Comparison of ENCODE assay signal across 31 cellular contexts in the genomic region with DNA sequence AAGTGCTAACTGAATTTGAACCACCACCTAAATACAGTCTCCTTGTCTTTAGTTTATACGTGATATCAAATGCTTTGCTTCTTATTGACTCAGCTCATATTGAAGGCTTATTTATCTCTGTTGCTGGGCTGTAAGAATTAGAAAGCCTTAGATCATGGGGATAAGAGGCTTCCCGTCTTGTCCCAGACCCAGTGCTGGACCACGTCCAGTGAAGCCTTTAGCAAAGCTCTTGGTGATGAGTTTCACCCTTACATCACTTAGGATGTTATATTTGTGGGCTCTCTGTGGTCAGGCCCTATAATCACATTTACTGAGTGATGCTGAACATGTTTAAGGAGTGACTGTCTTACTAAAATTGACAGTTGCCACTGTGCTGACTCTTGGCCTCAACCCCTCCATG. TPM values are rescaled to one million over a fixed set of nuclear protein-coding genes. Genes with fewer than 3 reads are reported as not detected.
A peak's percentile ranks its signal among the peaks of the same experiment; 100 is the strongest.
DNase-seq lines count a peak whose midpoint lies in the region; TF ChIP-seq lines count a peak whose summit lies in the region.
"Had no signal": no experiment of that assay in that cellular context is flagged by ENCODE, and none has a peak within 500 bp of the region (broad histone marks: within the 10 kb centered on the region; RNA-seq: fewer than 3 reads in every experiment).

No MANE protein-coding gene starts in this region.

- H3K4me1 ChIP-seq in mammary epithelial cell (ENCODE audit: insufficient read depth, low read length) (no peaks in the 10 kb centered on the region), skeletal muscle satellite cell (ENCODE audit: control insufficient read depth, insufficient read depth, low read length) (peaks cover 26% of the 10 kb centered on the region), Caco-2 (no peaks in the 10 kb centered on the region)
- H3K4me1 ChIP-seq: BE2C had no signal

- H3K27me3 ChIP-seq in mammary epithelial cell (ENCODE audit: insufficient read depth, low read length) (no peaks in the 10 kb centered on the region), skeletal muscle satellite cell (ENCODE audit: control insufficient read depth, insufficient read depth, low read length) (no peaks in the 10 kb centered on the region), Caco-2 (replicated peaks; ENCODE audit: control insufficient read depth, insufficient read depth, low read length) (0 out of 2 replicates have a peak, but pooled peaks cover 1% of the 10 kb centered on the region)
- H3K27me3 ChIP-seq: BE2C had no signal

- intact Hi-C loops in mammary epithelial cell (cut with micrococcal nuclease) (loop anchor here (10.0 kb wide), 1 partner anchor 54 kb away; no protein-coding TSS in a partner anchor), MCF 10A (cut with micrococcal nuclease) (no loop called here), Caco-2 (cut with micrococcal nuclease; ENCODE audit: unreplicated experiment) (no loop called here)

- H3K27ac Mint-ChIP-seq in MCF 10A (ENCODE audit: low read depth, unreplicated experiment), result no peak overlapping the region
- no peak overlapping the region for H3K27ac Mint-ChIP-seq in Caco-2 (ENCODE audit: unreplicated experiment)
- H3K27ac Mint-ChIP-seq: activated naive CD8-positive, alpha-beta T cell treated with anti-CD3 and anti-CD28 coated beads, Interleukin-2, amount 10 ng/mL, durations not matched to agents 7 days and 5 days; H9; IgD-negative memory B cell; naive thymus-derived CD4-positive, alpha-beta T cell; WTC11 had no signal

- H3K4me1 Mint-ChIP-seq in MCF 10A (ENCODE audit: insufficient read depth, unreplicated experiment) (peaks cover 6% of the 10 kb centered on the region), Caco-2 (ENCODE audit: low read depth, unreplicated experiment) (no peaks in the 10 kb centered on the region)
- H3K4me1 Mint-ChIP-seq: activated naive CD8-positive, alpha-beta T cell treated with anti-CD3 and anti-CD28 coated beads, Interleukin-2, amount 10 ng/mL, durations not matched to agents 7 days and 5 days; IgD-negative memory B cell; naive thymus-derived CD4-positive, alpha-beta T cell had no signal

- no peak overlapping the region for H3K9ac ChIP-seq in mammary epithelial cell (ENCODE audit: insufficient read depth, low read length)
- no peak overlapping the region for H3K9ac ChIP-seq in skeletal muscle satellite cell (ENCODE audit: low read depth, low read length)

- H3K36me3 ChIP-seq in mammary epithelial cell (ENCODE audit: insufficient read depth, low read length), result no peaks in the 10 kb centered on the region
- H3K36me3 ChIP-seq in skeletal muscle satellite cell (ENCODE audit: insufficient read depth, low read length), result no peaks in the 10 kb centered on the region
- H3K36me3 ChIP-seq in Caco-2 (ENCODE audit: control insufficient read depth, insufficient read depth, low read length), result no peaks in the 10 kb centered on the region
- H3K36me3 ChIP-seq: BE2C had no signal

- no peak for TF ChIP-seq CTCF in mammary epithelial cell (conservative IDR thresholded peaks at IDR 0.05 in 1 of 2, IDR thresholded peaks at IDR 0.05 in 1 of 2; ENCODE audit: extremely low read depth in 1 of 2, insufficient read depth in 1 of 2, low read depth in 1 of 2, low read length in 2 of 2)
- no peak for TF ChIP-seq CTCF in MCF 10A (IDR thresholded peaks at IDR 0.05; ENCODE audit: unreplicated experiment)
- no peak for TF ChIP-seq CTCF in Caco-2 (IDR thresholded peaks at IDR 0.05; ENCODE audit: insufficient read depth in 1 of 2, low read depth in 1 of 2, low read length in 1 of 2, severe bottlenecking in 1 of 2, unreplicated experiment in 1 of 2)

- H3K27me3 Mint-ChIP-seq in MCF 10A (ENCODE audit: insufficient read depth, unreplicated experiment) (peaks cover 10% of the 10 kb centered on the region), Caco-2 (ENCODE audit: insufficient read depth, unreplicated experiment) (peaks cover 6% of the 10 kb centered on the region)

- in situ Hi-C loops in mammary epithelial cell (cut with MboI; ENCODE audit: low sequenced_read_pairs in 2 of 2), result loop anchor here in 1 of 2 donors (25.0 kb wide), 1 partner anchor 304 kb away; no protein-coding TSS in a partner anchor

- CTCF ChIA-PET in mammary epithelial cell (lab: Charles Lee; ENCODE audit: low non-redundant PET) (no interaction called here), MCF 10A (lab: Yijun Ruan, JAX) (interaction anchor here (1.5 kb wide), 1 partner anchor 9 kb away, joined by 3 read pairs; no protein-coding TSS in a partner anchor), Caco-2 (lab: Charles Lee) (no interaction called here)

- dilution Hi-C loops in mammary epithelial cell (cut with HindIII; ENCODE audit: low sequenced_read_pairs), result no loop called here

- H3K4me2 ChIP-seq in mammary epithelial cell (ENCODE audit: insufficient read depth, low read depth, low read length), result no peak overlapping the region
- peak overlapping the region; percentile 33 for H3K4me2 ChIP-seq in skeletal muscle satellite cell (ENCODE audit: low read length)
- H3K4me2 ChIP-seq: A549 had no signal

- POLR2A ChIA-PET in MCF 10A (lab: Yijun Ruan, JAX), result interaction anchor here (0.8 kb wide), 1 partner anchor 14 kb away, joined by 3 read pairs; no protein-coding TSS in a partner anchor
- POLR2A ChIA-PET in Caco-2 (lab: Charles Lee), result no interaction called here

- H3K9me3 Mint-ChIP-seq in MCF 10A (ENCODE audit: unreplicated experiment), result no peaks in the 10 kb centered on the region
- no peaks in the 10 kb centered on the region for H3K9me3 Mint-ChIP-seq in Caco-2 (ENCODE audit: unreplicated experiment)
- H3K9me3 Mint-ChIP-seq: activated naive CD8-positive, alpha-beta T cell treated with anti-CD3 and anti-CD28 coated beads, Interleukin-2, amount 10 ng/mL, durations not matched to agents 7 days and 5 days; IgD-negative memory B cell; naive thymus-derived CD4-positive, alpha-beta T cell had no signal

- H3K4me3 Mint-ChIP-seq in MCF 10A (ENCODE audit: unreplicated experiment), result no peak overlapping the region
- H3K4me3 Mint-ChIP-seq in Caco-2 (ENCODE audit: unreplicated experiment), result no peak overlapping the region
- H3K4me3 Mint-ChIP-seq: activated naive CD8-positive, alpha-beta T cell treated with anti-CD3 and anti-CD28 coated beads, Interleukin-2, amount 10 ng/mL, durations not matched to agents 7 days and 5 days; H9; IgD-negative memory B cell; naive thymus-derived CD4-positive, alpha-beta T cell; WTC11 had no signal

- H3K79me2 ChIP-seq in mammary epithelial cell (ENCODE audit: insufficient read depth, low read length), result no peaks in the 10 kb centered on the region

- H3K9me3 ChIP-seq in mammary epithelial cell (replicated peaks; ENCODE audit: insufficient read depth, low read length), result no peaks in the 10 kb centered on the region
- H3K9me3 ChIP-seq in skeletal muscle satellite cell (replicated peaks; ENCODE audit: low read length), result no peaks in the 10 kb centered on the region
- H3K9me3 ChIP-seq in Caco-2, result no peaks in the 10 kb centered on the region
- H3K9me3 ChIP-seq: A549, BE2C had no signal

- no peaks in the 10 kb centered on the region for H4K20me1 ChIP-seq in mammary epithelial cell (ENCODE audit: insufficient read depth, low read length)

- H3K36me3 Mint-ChIP-seq in MCF 10A (ENCODE audit: insufficient read depth, unreplicated experiment) (no peaks in the 10 kb centered on the region), Caco-2 (ENCODE audit: insufficient read depth, unreplicated experiment) (no peaks in the 10 kb centered on the region)
- H3K36me3 Mint-ChIP-seq: activated naive CD8-positive, alpha-beta T cell treated with anti-CD3 and anti-CD28 coated beads, Interleukin-2, amount 10 ng/mL, durations not matched to agents 7 days and 5 days; IgD-negative memory B cell; naive thymus-derived CD4-positive, alpha-beta T cell had no signal

- 60% methylated on average over 3 of the region's 3 CpGs for WGBS in mammary epithelial cell (ENCODE audit: low coverage, missing lambda C conversion rate)

- DNase-seq in mammary epithelial cell (peak; percentile 65), MCF 10A (ENCODE audit: unreplicated experiment) (no peak), SK-N-DZ (ENCODE audit: low spot score) (peak; percentile 50), fibroblast of peridontal ligament (ENCODE audit: extremely low read depth) (peak; percentile 3), Caco-2 (no peak), NCI-H2196 (lab: John Stamatoyannopoulos, UW; ENCODE audit: unreplicated experiment) (no peak), retina (no peak)
- DNase-seq: activated CD4-positive, alpha-beta T cell treated with anti-CD3 and anti-CD28 coated beads, Interleukin-2, amount 50 U/mL, for 4 hours; activated CD8-positive, alpha-beta memory T cell treated with anti-CD3 and anti-CD28 coated beads, Interleukin-2, amount 50 U/mL, for 4 hours; activated effector memory CD4-positive, alpha-beta T cell treated with Interleukin-2 at 50 U/mL for 16 hours; activated naive CD8-positive, alpha-beta T cell treated with anti-CD3 and anti-CD28 coated beads, Interleukin-2, amount 10 ng/mL, durations not matched to agents 7 days and 5 days; BE2C; effector memory CD4-positive, alpha-beta T cell; H9; left colon; mesendoderm; MM.1S; naive thymus-derived CD4-positive, alpha-beta T cell; NCI-H446; NK-92 treated with Interleukin-12 subunit alpha and Interleukin-12 subunit beta, amount 100 ng/mL, for 24 hours; right cardiac atrium; RPMI8226; substantia nigra had no signal

- no peak overlapping the region for H2AFZ ChIP-seq in mammary epithelial cell (ENCODE audit: low read depth, low read length)

- no peak overlapping the region for H3K27ac ChIP-seq in mammary epithelial cell (ENCODE audit: insufficient read depth, low read depth, low read length)
- H3K27ac ChIP-seq: A549 had no signal

- BruUV-seq in mammary epithelial cell (replicated peaks; lab: Mats Ljungman, UMichigan) (no TSS peak), MCF 10A (replicated peaks; lab: Mats Ljungman, UMichigan) (no TSS peak), Caco-2 (replicated peaks; lab: Mats Ljungman, UMichigan) (no TSS peak)

- no peak overlapping the region for H3K4me3 ChIP-seq in mammary epithelial cell (replicated peaks in 1 of 3; ENCODE audit: insufficient read depth in 1 of 3, low read depth in 2 of 3, low read length in 3 of 3)
- H3K4me3 ChIP-seq in skeletal muscle satellite cell (ENCODE audit: low read length), result no peak overlapping the region
- no peak overlapping the region for H3K4me3 ChIP-seq in Caco-2 (ENCODE audit: low read depth, low read length)
- H3K4me3 ChIP-seq: A549 had no signal

RNA-seq across cellular contexts. Expression of a gene that starts 11.2 kb away (rescaled TPM):
- total RNA-seq in mammary epithelial cell (not detected), MCF 10A (2022) (not detected in 2 replicates), Caco-2 (2022) (not detected in 2 replicates)
- polyA plus RNA-seq in mammary epithelial cell, result not detected
- polyA minus RNA-seq in mammary epithelial cell, result not detected
- not detected in 2 replicates for polyA plus RNA-seq in SK-N-DZ (2014; cell fraction: cytosol; rRNA removed)
- not detected in 2 replicates for polyA plus RNA-seq in SK-N-DZ (2014; cell fraction: nucleus; rRNA removed)
- not detected in 2 replicates for total RNA-seq in skeletal muscle satellite cell (2012; rRNA removed)
- total RNA-seq: activated naive CD8-positive, alpha-beta T cell treated with anti-CD3 and anti-CD28 coated beads, Interleukin-2, amount 10 ng/mL, durations not matched to agents 7 days and 5 days; esophagus mucosa; glomerular endothelial cell; H9; left colon; naive thymus-derived CD4-positive, alpha-beta T cell; osteoblast; right cardiac atrium; ureter; WTC11 had no signal
- polyA plus RNA-seq: A549; IgD-negative memory B cell; naive thymus-derived CD4-positive, alpha-beta T cell; right cardiac atrium had no signal

Comparison
In these comparisons a context has a peak if more than half of its experiments do, and no peak if none do; other contexts are left out.
1. DNase-seq: peak in mammary epithelial cell (single experiment), SK-N-DZ (single experiment) and fibroblast of peridontal ligament (single experiment); none in MCF 10A (single experiment), Caco-2 (0 of 2), NCI-H2196 (single experiment) and retina (single experiment).